9 cellular contexts compared by ENCODE assay signal in the genomic region with DNA sequence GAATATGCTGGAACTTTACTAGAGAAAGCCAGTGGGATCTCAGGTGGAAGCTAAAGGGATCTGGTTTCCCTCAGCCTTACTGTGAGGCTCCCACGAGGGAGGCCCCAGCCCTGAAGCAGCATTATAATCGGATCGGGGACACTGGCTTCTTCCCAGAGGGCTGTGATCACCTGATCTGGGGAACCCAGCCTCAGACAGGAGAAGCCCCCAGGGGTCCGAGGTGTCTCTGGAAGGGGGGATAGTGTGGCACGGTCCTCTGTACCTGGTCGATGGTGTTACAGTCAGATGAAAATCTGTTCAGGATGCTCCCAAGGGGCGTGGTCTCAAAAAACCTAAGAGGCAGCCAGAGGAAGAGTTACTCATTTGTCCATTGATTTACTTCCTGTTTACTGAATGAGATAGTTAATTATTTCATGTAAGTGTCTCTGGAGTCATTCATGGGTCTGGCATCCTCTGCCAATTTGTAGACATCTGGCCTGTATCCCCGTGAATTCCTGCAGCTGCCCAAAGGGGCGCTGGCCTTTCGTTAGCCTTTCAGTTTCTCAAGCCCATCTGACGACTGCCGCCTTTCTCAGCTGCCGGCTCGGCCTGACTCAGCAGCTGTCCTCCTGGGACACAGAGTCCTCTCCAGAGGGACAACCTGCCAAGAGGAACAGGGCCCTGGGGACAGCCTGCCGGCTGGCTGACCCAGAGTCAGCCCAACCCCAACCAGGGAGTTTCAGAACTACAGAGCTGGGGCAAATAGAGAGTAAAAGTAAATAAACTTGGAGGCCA. TPM values are rescaled to one million over a fixed set of nuclear protein-coding genes. Genes with fewer than 3 reads are reported as not detected.
DNase-seq lines count a peak whose midpoint lies in the region; TF ChIP-seq lines count a peak whose summit lies in the region.
"Had no signal": no experiment of that assay in that cellular context is flagged by ENCODE, and none has a peak within 500 bp of the region (broad histone marks: within the 10 kb centered on the region; RNA-seq: fewer than 3 reads in every experiment).

No MANE protein-coding gene starts in this region.

- H3K4me3 Mint-ChIP-seq in activated naive CD8-positive, alpha-beta T cell treated with anti-CD3 and anti-CD28 coated beads for 36 hours = no peak overlapping the region
- H3K4me3 Mint-ChIP-seq: activated naive CD8-positive, alpha-beta T cell had no signal

- H3K9me3 Mint-ChIP-seq in activated naive CD8-positive, alpha-beta T cell treated with anti-CD3 and anti-CD28 coated beads for 36 hours = no peaks in the 10 kb centered on the region

- no peaks in the 10 kb centered on the region for H3K36me3 Mint-ChIP-seq in activated naive CD8-positive, alpha-beta T cell treated with anti-CD3 and anti-CD28 coated beads for 36 hours
- H3K36me3 Mint-ChIP-seq: activated naive CD8-positive, alpha-beta T cell had no signal

- intact Hi-C loops in left ventricle myocardium inferior (cut with micrococcal nuclease) = no loop called here

- DNase-seq in ACHN (peak; percentile 58), H7 (peak; percentile 76), SW480 (ENCODE audit: low spot score) (peak; percentile 84), left ventricle myocardium inferior (peak; percentile 75), stromal cell of bone marrow (ENCODE audit: low read depth) (peak; percentile 33), DMS79 (lab: John Stamatoyannopoulos, UW) (no peak), G401 (ENCODE audit: low spot score) (no peak)
- no peak for DNase-seq in activated naive CD8-positive, alpha-beta T cell treated with anti-CD3 and anti-CD28 coated beads for 36 hours

- no peaks in the 10 kb centered on the region for H3K4me1 Mint-ChIP-seq in activated naive CD8-positive, alpha-beta T cell treated with anti-CD3 and anti-CD28 coated beads for 36 hours

- H3K27ac ChIP-seq in left ventricle myocardium inferior (replicated peaks) = peak overlapping the region; percentile 90

- H3K27me3 ChIP-seq in H7 (ENCODE audit: control insufficient read depth, insufficient read depth, low read length) = no peaks in the 10 kb centered on the region
- H3K27me3 ChIP-seq in left ventricle myocardium inferior (ENCODE audit: low read depth) = no peaks in the 10 kb centered on the region

- H3K36me3 ChIP-seq in H7 (replicated peaks; ENCODE audit: control insufficient read depth, insufficient read depth, low read length) (no peaks in the 10 kb centered on the region), left ventricle myocardium inferior (no peaks in the 10 kb centered on the region)

- TF ChIP-seq CTCF in left ventricle myocardium inferior (IDR thresholded peaks at IDR 0.05; ENCODE audit: borderline replicate concordance) = peak; percentile 38

- in situ Hi-C loops in ACHN (cut with HindIII; ENCODE audit: low pct_ligation_motif_present, low pct_unique_long_range_greater_than_20kb, low sequenced_read_pairs) = no loop called here
- in situ Hi-C loops in G401 (cut with HindIII; ENCODE audit: low sequenced_read_pairs) = no loop called here

- peaks cover 35% of the 10 kb centered on the region for H3K4me1 ChIP-seq in left ventricle myocardium inferior

- no peak overlapping the region for H3K27ac Mint-ChIP-seq in activated naive CD8-positive, alpha-beta T cell treated with anti-CD3 and anti-CD28 coated beads for 36 hours
- H3K27ac Mint-ChIP-seq: activated naive CD8-positive, alpha-beta T cell had no signal

- H3K4me3 ChIP-seq in H7 (ENCODE audit: insufficient read depth, low read depth, low read length) = no peak overlapping the region
- no peak overlapping the region for H3K4me3 ChIP-seq in left ventricle myocardium inferior

- no peaks in the 10 kb centered on the region for H3K9me3 ChIP-seq in left ventricle myocardium inferior (replicated peaks)

- no peaks in the 10 kb centered on the region for H3K27me3 Mint-ChIP-seq in activated naive CD8-positive, alpha-beta T cell treated with anti-CD3 and anti-CD28 coated beads for 36 hours
- H3K27me3 Mint-ChIP-seq: activated naive CD8-positive, alpha-beta T cell had no signal

RNA-seq across cellular contexts. Expression of a gene that starts 17.0 kb away (rescaled TPM):
- total RNA-seq in H7 (2014; rRNA removed; shearing (Covaris generic)) = 2.1 and 4.3 TPM in 2 replicates
- 17.5 TPM for total RNA-seq in left ventricle myocardium inferior
- total RNA-seq in G401 (2014; rRNA removed; shearing (Covaris generic)) = 2.6 and 4.3 TPM in 2 replicates
- total RNA-seq in activated naive CD8-positive, alpha-beta T cell treated with anti-CD3 and anti-CD28 coated beads for 36 hours = under 1 TPM; 0.56 to 0.74 TPM

RNA-seq across cellular contexts. Expression of a gene that starts 53.8 kb away (rescaled TPM):
- 0.03 and 0.33 TPM in 2 replicates for total RNA-seq in H7 (2014; rRNA removed; shearing (Covaris generic))
- 0.80 TPM for total RNA-seq in left ventricle myocardium inferior
- 1.5 and 1.8 TPM in 2 replicates for total RNA-seq in G401 (2014; rRNA removed; shearing (Covaris generic))
- total RNA-seq in activated naive CD8-positive, alpha-beta T cell treated with anti-CD3 and anti-CD28 coated beads for 36 hours = 1 to 10 TPM; 5.0 TPM

Comparison
In these comparisons a context has a peak if more than half of its experiments do, and no peak if none do; other contexts are left out.
1. DNase-seq: peak in ACHN (single experiment), H7 (single experiment), SW480 (single experiment), left ventricle myocardium inferior (single experiment) and stromal cell of bone marrow (single experiment); none in DMS79 (single experiment), G401 (single experiment) and activated naive CD8-positive, alpha-beta T cell treated with anti-CD3 and anti-CD28 coated beads for 36 hours (single experiment).